Comparison of ENCODE assay signal across 19 cellular contexts in genomic region chr10:73828166-73828565, GRCh38. TPM values are rescaled to one million over a fixed set of nuclear protein-coding genes. Genes with fewer than 3 reads are reported as not detected.
DNase-seq lines count a peak whose midpoint lies in the region; ATAC-seq lines count a peak whose summit lies in the region.
"Had no signal": no experiment of that assay in that cellular context is flagged by ENCODE, and none has a peak within 500 bp of the region (broad histone marks: within the 10 kb centered on the region; RNA-seq: fewer than 3 reads in every experiment).

No MANE protein-coding gene starts in this region.

- H2AK5ac ChIP-seq in neuronal stem cell (ENCODE audit: low read depth, low read length) = no peak overlapping the region

- no peaks in the 10 kb centered on the region for H3K9me3 ChIP-seq in naive thymus-derived CD4-positive, alpha-beta T cell (ENCODE audit: control insufficient read depth in 2 of 3, low read length in 3 of 3)
- H3K9me3 ChIP-seq in neuronal stem cell (replicated peaks in 1 of 2; ENCODE audit: control insufficient read depth in 2 of 2, insufficient read depth in 1 of 2, low read depth in 1 of 2, low read length in 2 of 2) = no peaks in the 10 kb centered on the region
- H3K9me3 ChIP-seq: BLaER1, SJCRH30 had no signal

- H3K18ac ChIP-seq in neuronal stem cell (ENCODE audit: low read length) = no peak overlapping the region

- no peaks in the 10 kb centered on the region for H3K27me3 ChIP-seq in naive thymus-derived CD4-positive, alpha-beta T cell (ENCODE audit: control insufficient read depth in 2 of 2, insufficient read depth in 2 of 2, low read length in 2 of 2)
- no peaks in the 10 kb centered on the region for H3K27me3 ChIP-seq in neuronal stem cell (ENCODE audit: control insufficient read depth in 3 of 3, insufficient read depth in 3 of 3, low read depth in 1 of 3, low read length in 3 of 3)
- H3K27me3 ChIP-seq: BLaER1, SJCRH30 had no signal

- POLR2A ChIA-PET in naive thymus-derived CD4-positive, alpha-beta T cell (lab: Charles Lee) = interaction anchor here (0.8 kb wide), 1 partner anchor 19 kb away, joined by 3 read pairs; no protein-coding TSS in a partner anchor

- H3K9me3 Mint-ChIP-seq in naive thymus-derived CD4-positive, alpha-beta T cell = no peaks in the 10 kb centered on the region
- H3K9me3 Mint-ChIP-seq: CD4-positive, alpha-beta memory T cell; HFFc6 had no signal

- H3K4me3 ChIP-seq in naive thymus-derived CD4-positive, alpha-beta T cell (ENCODE audit: low read length) = no peak overlapping the region
- no peak overlapping the region for H3K4me3 ChIP-seq in neuronal stem cell (ENCODE audit: low read length in 2 of 2)
- H3K4me3 ChIP-seq: BLaER1, SJCRH30 had no signal

- H4K91ac ChIP-seq in neuronal stem cell (ENCODE audit: low read depth, low read length, poor library complexity) = no peak overlapping the region

- peaks cover 3 to 14% (median 3%) of the 10 kb centered on the region in 5 donors for H3K36me3 Mint-ChIP-seq in naive thymus-derived CD4-positive, alpha-beta T cell

- no peak overlapping the region for H3K4me3 Mint-ChIP-seq in naive thymus-derived CD4-positive, alpha-beta T cell
- H3K4me3 Mint-ChIP-seq: CD4-positive, alpha-beta memory T cell; HFFc6 had no signal

- no peak overlapping the region for H2BK5ac ChIP-seq in neuronal stem cell (ENCODE audit: low read length)

- H3K23ac ChIP-seq in neuronal stem cell (ENCODE audit: low read depth, low read length, poor library complexity) = no peak overlapping the region

- no peak overlapping the region for H3K14ac ChIP-seq in neuronal stem cell (ENCODE audit: low read length)

- no peak overlapping the region for H2BK15ac ChIP-seq in neuronal stem cell (ENCODE audit: low read length)

- H2BK120ac ChIP-seq in neuronal stem cell (ENCODE audit: low read depth, low read length) = no peak overlapping the region

- no peak overlapping the region for H3K9ac ChIP-seq in neuronal stem cell (ENCODE audit: low read depth, low read length, poor library complexity)
- H3K9ac ChIP-seq: BLaER1 had no signal

- H3K4ac ChIP-seq in neuronal stem cell (ENCODE audit: low read length) = no peak overlapping the region

- H3K36me3 ChIP-seq in naive thymus-derived CD4-positive, alpha-beta T cell (ENCODE audit: control insufficient read depth in 2 of 3, insufficient read depth in 3 of 3, low read length in 3 of 3) = peaks cover 23 to 56% (median 24%) of the 10 kb centered on the region in 3 experiments
- peaks cover 12 to 28% of the 10 kb centered on the region in 2 donors for H3K36me3 ChIP-seq in neuronal stem cell (replicated peaks in 1 of 2; ENCODE audit: control insufficient read depth in 2 of 2, insufficient read depth in 2 of 2, low read length in 2 of 2)

- H3K27ac Mint-ChIP-seq in naive thymus-derived CD4-positive, alpha-beta T cell = peak overlapping the region in 5 of 9 donors; percentile 26 to 86 (median 32)
- H3K27ac Mint-ChIP-seq: HFFc6 had no signal

- H3K27ac ChIP-seq in naive thymus-derived CD4-positive, alpha-beta T cell (ENCODE audit: low read depth, low read length) = no peak overlapping the region
- H3K27ac ChIP-seq in neuronal stem cell (replicated peaks; ENCODE audit: low read length) = no peak overlapping the region
- H3K27ac ChIP-seq: BLaER1, SJCRH30 had no signal

- peaks cover 2% of the 10 kb centered on the region for H3K79me1 ChIP-seq in neuronal stem cell (ENCODE audit: low read depth, low read length)

- DNase-seq in ACHN = peak; percentile 20
- DNase-seq in LHCN-M2 (ENCODE audit: low read depth) = peak; percentile 34
- DNase-seq in amniotic epithelial cell (ENCODE audit: low read depth) = peak; percentile 62
- DNase-seq in naive thymus-derived CD4-positive, alpha-beta T cell = no peak
- no peak for DNase-seq in neuronal stem cell (ENCODE audit: low spot score)
- DNase-seq in anterior cingulate cortex (lab: John Stamatoyannopoulos, UW) = no peak
- no peak for DNase-seq in H4 (ENCODE audit: low spot score)
- DNase-seq: CD4-positive, alpha-beta memory T cell; DMS79 treated with DMSO at 0.1 percent for 48 hours; H7; HFFc6; Kasumi-1; NCI-H1105; NCI-H2107; NCI-H510A treated with DMSO at 0.1 percent for 48 hours; NCI-H774; SJCRH30 had no signal

- WGBS in neuronal stem cell (ENCODE audit: extremely low coverage in 2 of 2, insufficient read length in 2 of 2, insufficient replicate concordance in 1 of 2), 2 donors = no CpG with 5 or more reads among the region's 6 CpGs

- CTCF ChIA-PET in naive thymus-derived CD4-positive, alpha-beta T cell (lab: Charles Lee) = interaction anchor here (0.9 kb wide), 1 partner anchor 113 kb away, joined by 3 read pairs; no protein-coding TSS in a partner anchor

- no peak for ATAC-seq in naive thymus-derived CD4-positive, alpha-beta T cell
- no peak for ATAC-seq in HG02588 (IDR thresholded peaks at IDR 0.05; ENCODE audit: unreplicated experiment)

- no peak overlapping the region for H2AFZ ChIP-seq in neuronal stem cell (ENCODE audit: low read length)

- no peaks in the 10 kb centered on the region for H3K4me1 ChIP-seq in naive thymus-derived CD4-positive, alpha-beta T cell (ENCODE audit: control insufficient read depth in 2 of 2, insufficient read depth in 2 of 2, low read length in 2 of 2)
- peaks cover 0 to 1% of the 10 kb centered on the region in 2 donors for H3K4me1 ChIP-seq in neuronal stem cell (ENCODE audit: control insufficient read depth in 2 of 2, insufficient read depth in 1 of 2, low read depth in 1 of 2, low read length in 2 of 2)
- H3K4me1 ChIP-seq: SJCRH30 had no signal

- intact Hi-C loops in naive thymus-derived CD4-positive, alpha-beta T cell (cut with micrococcal nuclease) = no loop called here

- H3K4me1 Mint-ChIP-seq in naive thymus-derived CD4-positive, alpha-beta T cell = no peaks in the 10 kb centered on the region
- H3K4me1 Mint-ChIP-seq: CD4-positive, alpha-beta memory T cell had no signal

- no peak overlapping the region for H3K4me2 ChIP-seq in neuronal stem cell (ENCODE audit: insufficient read depth, low read length, poor library complexity, severe bottlenecking)

- H4K8ac ChIP-seq in neuronal stem cell (ENCODE audit: low read depth, low read length) = no peak overlapping the region

- in situ Hi-C loops in ACHN (cut with HindIII; ENCODE audit: low pct_ligation_motif_present, low pct_unique_long_range_greater_than_20kb, low sequenced_read_pairs) = no loop called here

- H3K27me3 Mint-ChIP-seq in naive thymus-derived CD4-positive, alpha-beta T cell = no peaks in the 10 kb centered on the region
- H3K27me3 Mint-ChIP-seq: CD4-positive, alpha-beta memory T cell had no signal

- no peak overlapping the region for H2BK12ac ChIP-seq in neuronal stem cell (ENCODE audit: low read length)

RNA-seq across cellular contexts. Expression of gene NDST2, which starts 16.8 kb away (rescaled TPM):
- 20.7 and 29.2 TPM in 2 replicates for total RNA-seq in LHCN-M2 (2014; rRNA removed)
- polyA plus RNA-seq in LHCN-M2 (2012) = 15.6 TPM
- total RNA-seq in naive thymus-derived CD4-positive, alpha-beta T cell = 100 to 1,000 TPM in 3 of 5 experiments, 10 to 100 TPM in 2; 74.2 to 117 (median 104) TPM
- polyA plus RNA-seq in naive thymus-derived CD4-positive, alpha-beta T cell = 10 to 100 TPM; 23.1 to 34.3 TPM
- polyA plus RNA-seq in neuronal stem cell (2013, experiment 1 of 2) = 14.3 TPM
- polyA plus RNA-seq in neuronal stem cell (2013, experiment 2 of 2) = 14.9 TPM
- total RNA-seq in H4 (2014; rRNA removed; shearing (Covaris generic)) = 8.5 and 14.8 TPM in 2 replicates

RNA-seq across cellular contexts. Expression of gene ZSWIM8, which starts 42.8 kb away (rescaled TPM):
- 57.6 and 85.6 TPM in 2 replicates for total RNA-seq in LHCN-M2 (2014; rRNA removed)
- 66.0 TPM for polyA plus RNA-seq in LHCN-M2 (2012)
- total RNA-seq in naive thymus-derived CD4-positive, alpha-beta T cell = 100 to 1,000 TPM in 1 of 5 experiments, 10 to 100 TPM in 4; 70.9 to 102 (median 83.2) TPM
- polyA plus RNA-seq in naive thymus-derived CD4-positive, alpha-beta T cell = 10 to 100 TPM in 1 of 2 donors, 1 to 10 TPM in 1; 9.9 to 27.9 TPM
- polyA plus RNA-seq in neuronal stem cell (2013, experiment 1 of 2) = 39.1 TPM
- 45.8 TPM for polyA plus RNA-seq in neuronal stem cell (2013, experiment 2 of 2)
- total RNA-seq in H4 (2014; rRNA removed; shearing (Covaris generic)) = 11.2 and 19.6 TPM in 2 replicates

RNA-seq across cellular contexts. Expression of gene CAMK2G, which starts 46.2 kb away (rescaled TPM):
- 16.4 and 20.8 TPM in 2 replicates for total RNA-seq in LHCN-M2 (2014; rRNA removed)
- polyA plus RNA-seq in LHCN-M2 (2012) = 15.0 TPM
- 10 to 100 TPM; 44.6 to 70.9 (median 61.9) TPM for total RNA-seq in naive thymus-derived CD4-positive, alpha-beta T cell
- 1 to 10 TPM; 5.6 to 6.3 TPM for polyA plus RNA-seq in naive thymus-derived CD4-positive, alpha-beta T cell
- 30.5 TPM for polyA plus RNA-seq in neuronal stem cell (2013, experiment 1 of 2)
- 31.7 TPM for polyA plus RNA-seq in neuronal stem cell (2013, experiment 2 of 2)
- total RNA-seq in H4 (2014; rRNA removed; shearing (Covaris generic)) = 24.1 and 27.4 TPM in 2 replicates

RNA-seq across cellular contexts. Expression of gene CHCHD1, which starts 46.3 kb away (rescaled TPM):
- 32.5 and 40.1 TPM in 2 replicates for total RNA-seq in LHCN-M2 (2014; rRNA removed)
- polyA plus RNA-seq in LHCN-M2 (2012) = 85.1 TPM
- total RNA-seq in naive thymus-derived CD4-positive, alpha-beta T cell = 10 to 100 TPM in 3 of 5 experiments, 1 to 10 TPM in 2; 5.6 to 31.4 (median 14.9) TPM
- 10 to 100 TPM; 40.5 to 49.6 TPM for polyA plus RNA-seq in naive thymus-derived CD4-positive, alpha-beta T cell
- 123 TPM for polyA plus RNA-seq in neuronal stem cell (2013, experiment 1 of 2)
- polyA plus RNA-seq in neuronal stem cell (2013, experiment 2 of 2) = 123 TPM
- total RNA-seq in H4 (2014; rRNA removed; shearing (Covaris generic)) = 82.5 and 100 TPM in 2 replicates

Comparison
In these comparisons a context has a peak if more than half of its experiments do, and no peak if none do; other contexts are left out.
1. DNase-seq: peak in ACHN (single experiment), LHCN-M2 (single experiment) and amniotic epithelial cell (single experiment); none in naive thymus-derived CD4-positive, alpha-beta T cell (0 of 9), neuronal stem cell (single experiment), anterior cingulate cortex (0 of 58) and H4 (single experiment).